16 cellular contexts compared by ENCODE assay signal in genomic region chr4:186807809-186808634, GRCh38.
DNase-seq lines count a peak whose midpoint lies in the region; ATAC-seq, FAIRE-seq and TF ChIP-seq lines count a peak whose summit lies in the region.
"Had no signal": no experiment of that assay in that cellular context is flagged by ENCODE, and none has a peak within 500 bp of the region (broad histone marks: within the 10 kb centered on the region; RNA-seq: fewer than 3 reads in every experiment).

No MANE protein-coding gene starts in this region.

- H3K36me3 ChIP-seq in SK-N-SH (replicated peaks in 1 of 2; ENCODE audit: control insufficient read depth in 1 of 2, insufficient read depth in 2 of 2, low read length in 1 of 2) = no peaks in the 10 kb centered on the region
- H3K36me3 ChIP-seq in RWPE2 (ENCODE audit: low read depth) = no peaks in the 10 kb centered on the region
- H3K36me3 ChIP-seq: tibial nerve had no signal

- H3F3A ChIP-seq in SK-N-SH (replicated peaks; ENCODE audit: insufficient read depth) = no peaks in the 10 kb centered on the region

- H3K9ac ChIP-seq in SK-N-SH = no peak overlapping the region

- TF ChIP-seq EP300 in SK-N-SH (IDR thresholded peaks at IDR 0.05; ENCODE audit: borderline replicate concordance in 1 of 2, low read depth in 1 of 2, low read length in 1 of 2) = no peak

- no peak for TF ChIP-seq RAD21 in SK-N-SH (IDR thresholded peaks at IDR 0.05; ENCODE audit: low read length)

- POLR2A ChIA-PET in SK-N-SH (lab: Yijun Ruan, JAX) = no interaction called here

- H4K20me1 ChIP-seq in SK-N-SH (ENCODE audit: insufficient read depth) = no peaks in the 10 kb centered on the region

- no peak for TF ChIP-seq POLR2A in GM12892 (IDR thresholded peaks at IDR 0.05; ENCODE audit: low read depth, low read length)

- no peaks in the 10 kb centered on the region for H3K4me1 ChIP-seq in SK-N-SH (ENCODE audit: control insufficient read depth in 1 of 2, insufficient read depth in 2 of 2, low read depth in 1 of 2, low read length in 1 of 2)
- H3K4me1 ChIP-seq in RWPE2 (ENCODE audit: insufficient read depth, poor library complexity, severe bottlenecking) = peaks cover 7% of the 10 kb centered on the region
- no peaks in the 10 kb centered on the region for H3K4me1 ChIP-seq in foreskin keratinocyte
- H3K4me1 ChIP-seq: tibial nerve had no signal

- peak overlapping the region; percentile 39; the same call in 1 of the 2 replicates for H3K4me2 ChIP-seq in SK-N-SH

- CTCF ChIA-PET in SK-N-SH (lab: Yijun Ruan, JAX) = no interaction called here

- no peak for FAIRE-seq in GM12892 (lab: Jason Lieb, UNC)
- FAIRE-seq: endothelial cell of umbilical vein, G401.6 had no signal

- H2AFZ ChIP-seq in SK-N-SH (ENCODE audit: low read depth) = peak overlapping the region; percentile 56; the same call in 1 of the 2 replicates

- H3K9me2 ChIP-seq in SK-N-SH = no peaks in the 10 kb centered on the region

- 40% methylated on average over 7 of the region's 7 CpGs for WGBS in SK-N-SH (ENCODE audit: low lambda C conversion rate)

- DNase-seq in SK-N-SH = no peak
- no peak for DNase-seq in RWPE2 (ENCODE audit: low spot score)
- no peak for DNase-seq in foreskin keratinocyte
- DNase-seq in stromal cell of bone marrow (ENCODE audit: low read depth) = peak; percentile 61
- no peak for DNase-seq in GM12892 (ENCODE audit: insufficient read length)
- DNase-seq in activated CD8-positive, alpha-beta memory T cell treated with anti-CD3 and anti-CD28 coated beads, Interleukin-2, amount 50 U/mL, for 48 hours = no peak
- DNase-seq: activated CD4-positive, alpha-beta T cell treated with anti-CD3 and anti-CD28 coated beads, Interleukin-2, amount 50 U/mL, for 48 hours; activated T-cell treated with anti-CD3 and anti-CD28 coated beads, Interleukin-2, amount 50 U/mL, for 72 hours; NCI-H1048; occipital lobe; stimulated activated CD4-positive, alpha-beta T cell treated with anti-CD3 and anti-CD28 coated beads, Interleukin-4, amount 100 ng/mL, for 24 hours had no signal

- no peak for ATAC-seq in SK-N-SH treated with all-trans-retinoic acid at 6 μM for 48 hours
- peak; percentile 33; the same call in 2 of the 3 replicates for ATAC-seq in RWPE2 (ENCODE audit: low read depth)
- ATAC-seq in foreskin keratinocyte = peak; percentile 57
- ATAC-seq in HG02798 (IDR thresholded peaks at IDR 0.05; ENCODE audit: poor library complexity, unreplicated experiment) = no peak
- ATAC-seq: activated T-cell treated with anti-CD3 and anti-CD28 coated beads, Interleukin-2, amount 50 U/mL, for 72 hours had no signal

- H3K27me3 ChIP-seq in SK-N-SH (ENCODE audit: insufficient read depth) = no peaks in the 10 kb centered on the region
- no peaks in the 10 kb centered on the region for H3K27me3 ChIP-seq in RWPE2 (ENCODE audit: insufficient read depth, poor library complexity, severe bottlenecking)
- H3K27me3 ChIP-seq in foreskin keratinocyte = no peaks in the 10 kb centered on the region
- H3K27me3 ChIP-seq: tibial nerve had no signal

- H3K9me3 ChIP-seq in SK-N-SH (no peaks in the 10 kb centered on the region; the same call in 1 of the 2 replicates), RWPE2 (ENCODE audit: severe bottlenecking) (no peaks in the 10 kb centered on the region)

- H3K4me3 ChIP-seq in SK-N-SH (ENCODE audit: low read depth in 2 of 2, low read length in 1 of 2) = no peak overlapping the region
- H3K4me3 ChIP-seq in RWPE2 (ENCODE audit: severe bottlenecking) = no peak overlapping the region
- H3K4me3 ChIP-seq: tibial nerve had no signal

- no peak overlapping the region for H3K27ac ChIP-seq in SK-N-SH (ENCODE audit: low read depth in 2 of 2, low read length in 1 of 2)
- no peak overlapping the region for H3K27ac ChIP-seq in RWPE2 (ENCODE audit: poor library complexity, severe bottlenecking)
- no peak overlapping the region for H3K27ac ChIP-seq in foreskin keratinocyte
- H3K27ac ChIP-seq: tibial nerve had no signal

- no peaks in the 10 kb centered on the region for H3K79me2 ChIP-seq in SK-N-SH (ENCODE audit: insufficient read depth)

- TF ChIP-seq CTCF in SK-N-SH (IDR thresholded peaks at IDR 0.05) (no peak), RWPE2 (IDR thresholded peaks at IDR 0.05; ENCODE audit: poor library complexity, severe bottlenecking) (no peak), foreskin keratinocyte (conservative IDR thresholded peaks at IDR 0.05) (no peak)

TF ChIP-seq in SK-N-SH, 30 proteins besides CTCF, POLR2A, EP300 and RAD21:
- TF ChIP-seq PBX3 (IDR thresholded peaks at IDR 0.05) (no peak), EZH2phosphoT487 (IDR thresholded peaks at IDR 0.05; ENCODE audit: borderline replicate concordance, low read depth) (no peak), SMC3 (IDR thresholded peaks at IDR 0.05; ENCODE audit: low read depth, low read length) (no peak), JUND (IDR thresholded peaks at IDR 0.05) (no peak), RXRA (IDR thresholded peaks at IDR 0.05; ENCODE audit: borderline replicate concordance, low read depth) (no peak), POLR2AphosphoS5 (IDR thresholded peaks at IDR 0.05; ENCODE audit: low read depth, low read length) (no peak)

TF ChIP-seq in SK-N-SH treated with all-trans-retinoic acid at 6 μM for 48 hours, 23 proteins besides CTCF, POLR2A, EP300 and RAD21:
- TF ChIP-seq TSHZ2 (CRISPR knock-in tag; IDR thresholded peaks at IDR 0.05) = no peak
- TF ChIP-seq ZNF8 (CRISPR knock-in tag; IDR thresholded peaks at IDR 0.05) = no peak
- TF ChIP-seq ARNTL (CRISPR knock-in tag; IDR thresholded peaks at IDR 0.05; ENCODE audit: borderline replicate concordance, low read depth) = no peak
- TF ChIP-seq PPARA (CRISPR knock-in tag; IDR thresholded peaks at IDR 0.05; ENCODE audit: borderline replicate concordance) = no peak
- TF ChIP-seq RARB (CRISPR knock-in tag; IDR thresholded peaks at IDR 0.05) = no peak
- no peak for TF ChIP-seq CREB5 (CRISPR knock-in tag; IDR thresholded peaks at IDR 0.05; ENCODE audit: low read depth)
- no peak for TF ChIP-seq ISL1 (CRISPR knock-in tag; IDR thresholded peaks at IDR 0.05)
- TF ChIP-seq ZFP3 (CRISPR knock-in tag; IDR thresholded peaks at IDR 0.05) = no peak
- no peak for TF ChIP-seq ZNF565 (CRISPR knock-in tag; conservative IDR thresholded peaks at IDR 0.05; ENCODE audit: low read depth)
- no peak for TF ChIP-seq ZFP30 (CRISPR knock-in tag; IDR thresholded peaks at IDR 0.05)
- TF ChIP-seq GLIS3 (CRISPR knock-in tag; IDR thresholded peaks at IDR 0.05) = no peak
- no peak for TF ChIP-seq TOX (CRISPR knock-in tag; IDR thresholded peaks at IDR 0.05; ENCODE audit: borderline replicate concordance)
- TF ChIP-seq OSR1 (CRISPR knock-in tag; IDR thresholded peaks at IDR 0.05) = no peak
- TF ChIP-seq CSRNP3 (CRISPR knock-in tag; IDR thresholded peaks at IDR 0.05) = no peak

Comparison
In these comparisons a context has a peak if more than half of its experiments do, and no peak if none do; other contexts are left out.
1. ATAC-seq: peak in RWPE2 (single experiment) and foreskin keratinocyte (single experiment); none in SK-N-SH treated with all-trans-retinoic acid at 6 μM for 48 hours (single experiment) and HG02798 (single experiment).